Comparison of ENCODE assay signal across 2 cellular contexts in genomic region chr10:46925156-46925555, GRCh38. TPM values are rescaled to one million over a fixed set of nuclear protein-coding genes. Genes with fewer than 3 reads are reported as not detected.
"Had no signal": no experiment of that assay in that cellular context is flagged by ENCODE, and none has a peak within 500 bp of the region (broad histone marks: within the 10 kb centered on the region; RNA-seq: fewer than 3 reads in every experiment).

No MANE protein-coding gene starts in this region.

RNA-seq across cellular contexts. Expression of gene PTPN20, which starts 13.9 kb away (rescaled TPM):
- total RNA-seq: ascending aorta, astrocyte had no signal
